In the genomic region with DNA sequence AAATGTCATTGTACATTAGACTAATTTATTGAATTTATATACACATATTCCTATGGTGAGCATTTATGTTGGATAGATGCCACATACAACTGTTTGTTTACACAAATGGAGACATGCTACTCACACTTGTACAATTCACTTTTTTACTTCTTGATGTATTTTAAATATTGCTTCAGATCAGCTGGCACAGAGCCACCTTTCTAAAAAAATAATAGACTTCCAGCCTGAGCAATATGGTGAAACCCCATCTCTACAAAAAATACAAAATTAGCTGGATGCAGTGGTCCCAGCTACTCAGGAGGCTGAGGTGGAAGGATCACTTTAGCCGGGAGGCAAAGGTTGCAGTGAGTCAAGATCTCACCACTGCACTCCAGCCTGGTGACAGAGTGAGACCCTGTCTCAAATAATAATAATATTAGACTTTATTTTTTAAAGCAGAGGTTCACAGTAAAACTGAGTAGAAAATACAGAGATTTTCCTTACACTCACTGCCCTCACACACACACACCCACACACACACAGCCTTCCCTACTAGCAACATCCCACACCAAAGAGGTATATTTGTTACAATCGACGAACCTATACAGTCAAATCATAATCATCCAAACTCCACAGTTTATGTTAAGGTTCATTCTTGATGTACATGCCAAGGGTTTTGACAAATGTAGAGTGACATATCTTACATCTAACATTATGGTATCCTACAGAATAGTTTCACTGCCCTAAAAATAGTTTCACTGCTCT, we compare ENCODE assay signal across 12 cellular contexts. TPM values are rescaled to one million over a fixed set of nuclear protein-coding genes. Genes with fewer than 3 reads are reported as not detected.
A peak's percentile ranks its signal among the peaks of the same experiment; 100 is the strongest.
DNase-seq lines count a peak whose midpoint lies in the region; ATAC-seq and TF ChIP-seq lines count a peak whose summit lies in the region.
"Had no signal": no experiment of that assay in that cellular context is flagged by ENCODE, and none has a peak within 500 bp of the region (broad histone marks: within the 10 kb centered on the region; RNA-seq: fewer than 3 reads in every experiment).

No MANE protein-coding gene starts in this region.

- H3K4me3 Mint-ChIP-seq in Calu3 (ENCODE audit: low read depth, unreplicated experiment) (peak overlapping the region; percentile 62), natural killer cell (peak overlapping the region; percentile 93)

- H3K36me3 Mint-ChIP-seq in Calu3 (ENCODE audit: insufficient read depth, unreplicated experiment) (no peaks in the 10 kb centered on the region), natural killer cell (no peaks in the 10 kb centered on the region)

- TF ChIP-seq CTCF in Calu3 (IDR thresholded peaks at IDR 0.05; ENCODE audit: unreplicated experiment) = no peak
- TF ChIP-seq CTCF in LNCaP clone FGC (IDR thresholded peaks at IDR 0.05; ENCODE audit: control insufficient read depth, extremely low read depth, insufficient read depth) = no peak
- no peak for TF ChIP-seq CTCF in ascending aorta (IDR thresholded peaks at IDR 0.05)
- no peak for TF ChIP-seq CTCF in natural killer cell (IDR thresholded peaks at IDR 0.05)

- CTCF ChIA-PET in Calu3 (lab: Charles Lee) = no interaction called here

- H3K9me3 ChIP-seq in ascending aorta = no peaks in the 10 kb centered on the region

- no peak for ATAC-seq in natural killer cell

- H3K9me3 Mint-ChIP-seq in Calu3 (ENCODE audit: low read depth, unreplicated experiment) (no peaks in the 10 kb centered on the region), natural killer cell (no peaks in the 10 kb centered on the region)

- intact Hi-C loops in Calu3 (cut with micrococcal nuclease; ENCODE audit: unreplicated experiment) = loop anchor here (5.0 kb wide), 1 partner anchor 68 kb away; no protein-coding TSS in a partner anchor
- intact Hi-C loops in ascending aorta (cut with DNase I) = no loop called here
- intact Hi-C loops in natural killer cell (cut with micrococcal nuclease) = loop anchor here (2.0 kb wide), 1 partner anchor 17 kb away; a partner anchor contains a TSS

- no peak overlapping the region for H3K27ac ChIP-seq in ascending aorta

- H3K4me1 Mint-ChIP-seq in Calu3 (ENCODE audit: low read depth, unreplicated experiment) = peaks cover 45% of the 10 kb centered on the region
- H3K4me1 Mint-ChIP-seq in natural killer cell = peaks cover 28 to 31% of the 10 kb centered on the region in 2 donors

- H3K27ac Mint-ChIP-seq in Calu3 (ENCODE audit: unreplicated experiment) = peak overlapping the region; percentile 41
- H3K27ac Mint-ChIP-seq in natural killer cell = peak overlapping the region; percentile 86 to 87

- BruUV-seq in Calu3 (replicated peaks; lab: Mats Ljungman, UMichigan) = no TSS peak

- H3K36me3 ChIP-seq in ascending aorta = no peaks in the 10 kb centered on the region

- H3K4me1 ChIP-seq in ascending aorta = peaks cover 0 to 18% of the 10 kb centered on the region in 2 donors

- H3K4me3 ChIP-seq in LNCaP clone FGC (ENCODE audit: low read depth, low read length) (peak overlapping the region; percentile 43), ascending aorta (peak overlapping the region; percentile 6 to 49)

- no peaks in the 10 kb centered on the region for H3K27me3 Mint-ChIP-seq in Calu3 (ENCODE audit: unreplicated experiment)
- H3K27me3 Mint-ChIP-seq in natural killer cell (ENCODE audit: low read depth in 2 of 2) = no peaks in the 10 kb centered on the region

- no peaks in the 10 kb centered on the region for H3K27me3 ChIP-seq in ascending aorta

- DNase-seq in Calu3 (no peak), LNCaP clone FGC (ENCODE audit: low read depth) (no peak), ascending aorta (ENCODE audit: low spot score in 2 of 2) (no peak), natural killer cell (no peak), AG08395 (ENCODE audit: low spot score) (no peak), NCI-H1930 (lab: John Stamatoyannopoulos, UW) (no peak), midbrain (lab: John Stamatoyannopoulos, UW) (no peak)
- DNase-seq in stimulated activated CD4-positive, alpha-beta T cell treated with anti-CD3 and anti-CD28 coated beads, Interleukin-4, amount 100 ng/mL, for 1 hour = no peak
- DNase-seq: cerebellar nuclear complex, EL, NCI-H187 treated with DMSO at 0.1 percent for 48 hours, SHP77 treated with DMSO at 0.1 percent for 48 hours had no signal

RNA-seq across cellular contexts. Expression of a gene that starts 16.5 kb away (rescaled TPM):
- total RNA-seq in Calu3 (2022) (16.6 and 16.9 TPM in 2 replicates), ascending aorta (11.2 TPM), natural killer cell (10 to 100 TPM; 47.1 to 78.9 (median 60.7) TPM)
